In genomic region chr10:22319559-22320558, GRCh38 we compare ENCODE assay signal across 8 cellular contexts. TPM values are rescaled to one million over a fixed set of nuclear protein-coding genes. Genes with fewer than 3 reads are reported as not detected.
DNase-seq lines count a peak whose midpoint lies in the region; ATAC-seq and TF ChIP-seq lines count a peak whose summit lies in the region.

No MANE protein-coding gene starts in this region.

- H3K27me3 Mint-ChIP-seq in effector memory CD8-positive, alpha-beta T cell, result peaks cover 5 to 7% of the 10 kb centered on the region in 2 donors

- peaks cover 32 to 41% of the 10 kb centered on the region in 2 donors for H3K4me1 Mint-ChIP-seq in effector memory CD8-positive, alpha-beta T cell (ENCODE audit: low read depth in 2 of 2)

- H3K4me3 ChIP-seq in GM12865 (ENCODE audit: low read depth, low read length), result peak overlapping the region; percentile 59
- H3K4me3 ChIP-seq in OCI-LY7 (ENCODE audit: low read depth, low read length, poor library complexity, severe bottlenecking), result peak overlapping the region; percentile 40
- H3K4me3 ChIP-seq in neuronal stem cell (ENCODE audit: low read length in 2 of 2), result peak overlapping the region; percentile 65 to 75

- no peak for TF ChIP-seq CTCF in GM12865 (IDR thresholded peaks at IDR 0.05; ENCODE audit: insufficient read depth, low read depth, low read length, missing control alignments)
- TF ChIP-seq CTCF in OCI-LY7 (conservative IDR thresholded peaks at IDR 0.05; ENCODE audit: low read length), result no peak

- peak overlapping the region; percentile 85 to 97 for H3K4me3 Mint-ChIP-seq in effector memory CD8-positive, alpha-beta T cell

- POLR2A ChIA-PET in OCI-LY7 (lab: Charles Lee), result no interaction called here

- no peak for DNase-seq in GM12865 (ENCODE audit: low read depth)
- peak; percentile 9 for DNase-seq in OCI-LY7 (ENCODE audit: low spot score)
- no peak for DNase-seq in effector memory CD8-positive, alpha-beta T cell
- peak; percentile 55 for DNase-seq in neuronal stem cell (ENCODE audit: low spot score)
- no peak for DNase-seq in GM19240 (ENCODE audit: insufficient read length, low spot score)
- DNase-seq in germinal center (ENCODE audit: low spot score), result no peak
- DNase-seq in NCI-H2107 (lab: John Stamatoyannopoulos, UW), result no peak

- H3K27ac ChIP-seq in OCI-LY7 (ENCODE audit: low read depth, low read length, poor library complexity, severe bottlenecking), result no peak overlapping the region
- H3K27ac ChIP-seq in neuronal stem cell (replicated peaks; ENCODE audit: low read length), result no peak overlapping the region

- no peak overlapping the region for H2BK5ac ChIP-seq in neuronal stem cell (ENCODE audit: low read length)

- no peak overlapping the region for H3K23ac ChIP-seq in neuronal stem cell (ENCODE audit: low read depth, low read length, poor library complexity)

- no peak overlapping the region for H4K8ac ChIP-seq in neuronal stem cell (ENCODE audit: low read depth, low read length)

- H3K79me1 ChIP-seq in neuronal stem cell (ENCODE audit: low read depth, low read length), result no peaks in the 10 kb centered on the region

- no peak for ATAC-seq in effector memory CD8-positive, alpha-beta T cell (replicated peaks)
- no peak for ATAC-seq in HG03571 (IDR thresholded peaks at IDR 0.05; ENCODE audit: unreplicated experiment)

- H3K36me3 Mint-ChIP-seq in effector memory CD8-positive, alpha-beta T cell (ENCODE audit: insufficient read depth), result peaks cover 32% of the 10 kb centered on the region

- intact Hi-C loops in OCI-LY7 (cut with micrococcal nuclease; ENCODE audit: unreplicated experiment), result loop anchor here (1.0 to 10.0 kb wide), 5 partner anchors 59 to 788 kb away; partner anchors contain the start of genes MLLT10 and PIP4K2A

- H2AFZ ChIP-seq in OCI-LY7 (ENCODE audit: low read length) (no peak overlapping the region), neuronal stem cell (ENCODE audit: low read length) (peak overlapping the region; percentile 54)

- CTCF ChIA-PET in OCI-LY7 (lab: Charles Lee; ENCODE audit: unreplicated experiment), result no interaction called here

- H3K4me2 ChIP-seq in OCI-LY7 (ENCODE audit: low read length) (peak overlapping the region; percentile 66), neuronal stem cell (ENCODE audit: insufficient read depth, low read length, poor library complexity, severe bottlenecking) (peak overlapping the region; percentile 54)

- H2BK120ac ChIP-seq in neuronal stem cell (ENCODE audit: low read depth, low read length), result no peak overlapping the region

- no peaks in the 10 kb centered on the region for H3K9me2 ChIP-seq in OCI-LY7 (ENCODE audit: insufficient read depth, low read length)

- H2AK5ac ChIP-seq in neuronal stem cell (ENCODE audit: low read depth, low read length), result no peak overlapping the region

- H3K27me3 ChIP-seq in neuronal stem cell (ENCODE audit: control insufficient read depth in 3 of 3, insufficient read depth in 3 of 3, low read depth in 1 of 3, low read length in 3 of 3), result peaks cover 10 to 42% (median 26%) of the 10 kb centered on the region in 3 experiments

- no peak overlapping the region for H2BK15ac ChIP-seq in neuronal stem cell (ENCODE audit: low read length)

- H3K4me1 ChIP-seq in OCI-LY7 (ENCODE audit: insufficient read depth, low read length, poor library complexity, severe bottlenecking) (peaks cover 33% of the 10 kb centered on the region), neuronal stem cell (ENCODE audit: control insufficient read depth in 2 of 2, insufficient read depth in 1 of 2, low read depth in 1 of 2, low read length in 2 of 2) (peaks cover 8 to 27% of the 10 kb centered on the region in 2 donors)

- H4K20me1 ChIP-seq in OCI-LY7 (ENCODE audit: insufficient read depth, low read length), result peaks cover 43% of the 10 kb centered on the region

- no TSS peak for BruUV-seq in OCI-LY7 (replicated peaks; lab: Mats Ljungman, UMichigan)

- H3K9me3 ChIP-seq in OCI-LY7 (ENCODE audit: low read length) (no peaks in the 10 kb centered on the region), neuronal stem cell (replicated peaks in 1 of 2; ENCODE audit: control insufficient read depth in 2 of 2, insufficient read depth in 1 of 2, low read depth in 1 of 2, low read length in 2 of 2) (no peaks in the 10 kb centered on the region)

- H3K27ac Mint-ChIP-seq in effector memory CD8-positive, alpha-beta T cell, result peak overlapping the region; percentile 88 to 96

- no peak overlapping the region for H3K18ac ChIP-seq in neuronal stem cell (ENCODE audit: low read length)

- H4K91ac ChIP-seq in neuronal stem cell (ENCODE audit: low read depth, low read length, poor library complexity), result no peak overlapping the region

- no peak overlapping the region for H3K14ac ChIP-seq in neuronal stem cell (ENCODE audit: low read length)

- no peak overlapping the region for H2BK12ac ChIP-seq in neuronal stem cell (ENCODE audit: low read length)

- H3K9ac ChIP-seq in neuronal stem cell (ENCODE audit: low read depth, low read length, poor library complexity), result no peak overlapping the region

- no peak overlapping the region for H3K4ac ChIP-seq in neuronal stem cell (ENCODE audit: low read length)

- no CpG with 5 or more reads among the region's 40 CpGs for WGBS in neuronal stem cell (ENCODE audit: extremely low coverage in 2 of 2, insufficient read length in 2 of 2, insufficient replicate concordance in 1 of 2), 2 donors

- H3K79me2 ChIP-seq in OCI-LY7 (ENCODE audit: insufficient read depth, low read depth, low read length), result 0 out of 2 replicates have a peak, but pooled peaks cover 11% of the 10 kb centered on the region

- no peaks in the 10 kb centered on the region for H3K36me3 ChIP-seq in OCI-LY7 (ENCODE audit: insufficient read depth, low read length)
- H3K36me3 ChIP-seq in neuronal stem cell (replicated peaks in 1 of 2; ENCODE audit: control insufficient read depth in 2 of 2, insufficient read depth in 2 of 2, low read length in 2 of 2), result no peaks in the 10 kb centered on the region

- H3K9me3 Mint-ChIP-seq in effector memory CD8-positive, alpha-beta T cell, result no peaks in the 10 kb centered on the region

RNA-seq across cellular contexts. Expression of gene BMI1, which starts 1.0 kb away (rescaled TPM):
- 5.7 and 7.4 TPM in 2 replicates for total RNA-seq in OCI-LY7 (2014; rRNA removed; shearing (Covaris generic))
- 17.8 and 19.4 TPM in 2 replicates for total RNA-seq in OCI-LY7 (2022)
- 17.2 TPM for polyA plus RNA-seq in neuronal stem cell (2013, experiment 1 of 2)
- 18.6 TPM for polyA plus RNA-seq in neuronal stem cell (2013, experiment 2 of 2)

RNA-seq across cellular contexts. Expression of gene COMMD3, which starts 3.7 kb away (rescaled TPM):
- total RNA-seq in OCI-LY7 (2014; rRNA removed; shearing (Covaris generic)), result 24.6 and 30.1 TPM in 2 replicates
- total RNA-seq in OCI-LY7 (2022), result 50.8 and 53.0 TPM in 2 replicates
- polyA plus RNA-seq in neuronal stem cell (2013, experiment 1 of 2), result 26.6 TPM
- polyA plus RNA-seq in neuronal stem cell (2013, experiment 2 of 2), result 25.4 TPM

RNA-seq across cellular contexts. Expression of gene SPAG6, which starts 25.4 kb away (rescaled TPM):
- not detected in 2 replicates for total RNA-seq in OCI-LY7 (2014; rRNA removed; shearing (Covaris generic))
- not detected in 2 replicates for total RNA-seq in OCI-LY7 (2022)
- polyA plus RNA-seq in neuronal stem cell (2013, experiment 1 of 2), result 1.3 TPM
- 1.4 TPM for polyA plus RNA-seq in neuronal stem cell (2013, experiment 2 of 2)

Comparison
In these comparisons a context has a peak if more than half of its experiments do, and no peak if none do; other contexts are left out.
1. DNase-seq: peak in OCI-LY7 (single experiment) and neuronal stem cell (single experiment); none in GM12865 (single experiment), effector memory CD8-positive, alpha-beta T cell (0 of 3), GM19240 (single experiment), germinal center (single experiment) and NCI-H2107 (single experiment).
2. Peak in every context shown above with its lines, with median percentiles within 50 percentile points of each other: H3K4me3 ChIP-seq.